1 cellular context compared by ENCODE assay signal in genomic region chr2:45622704-45623103, GRCh38.
TF ChIP-seq lines count a peak whose summit lies in the region.

No MANE protein-coding gene starts in this region.

TF ChIP-seq in HEK293, 187 proteins besides CTCF, POLR2A, EP300 and RAD21 (continued from another document):
- TF ChIP-seq ZNF398 (tag by site-specific recombination; IDR thresholded peaks at IDR 0.05) (no peak), INSM2 (tag by site-specific recombination; IDR thresholded peaks at IDR 0.05) (no peak), ZNF600 (tag by site-specific recombination; IDR thresholded peaks at IDR 0.05) (no peak), REST (tag by site-specific recombination; IDR thresholded peaks at IDR 0.05) (no peak), ZNF26 (tag by site-specific recombination; IDR thresholded peaks at IDR 0.05) (no peak), ZFP3 (tag by site-specific recombination; IDR thresholded peaks at IDR 0.05; ENCODE audit: low read depth) (no peak), ZNF843 (tag by site-specific recombination; IDR thresholded peaks at IDR 0.05) (no peak), ZBTB7A (tag by site-specific recombination; IDR thresholded peaks at IDR 0.05; ENCODE audit: low read depth) (no peak), ZNF561 (tag by site-specific recombination; IDR thresholded peaks at IDR 0.05; ENCODE audit: borderline replicate concordance) (no peak)
